ENCODE assay signal across 1 cellular context in the genomic region with DNA sequence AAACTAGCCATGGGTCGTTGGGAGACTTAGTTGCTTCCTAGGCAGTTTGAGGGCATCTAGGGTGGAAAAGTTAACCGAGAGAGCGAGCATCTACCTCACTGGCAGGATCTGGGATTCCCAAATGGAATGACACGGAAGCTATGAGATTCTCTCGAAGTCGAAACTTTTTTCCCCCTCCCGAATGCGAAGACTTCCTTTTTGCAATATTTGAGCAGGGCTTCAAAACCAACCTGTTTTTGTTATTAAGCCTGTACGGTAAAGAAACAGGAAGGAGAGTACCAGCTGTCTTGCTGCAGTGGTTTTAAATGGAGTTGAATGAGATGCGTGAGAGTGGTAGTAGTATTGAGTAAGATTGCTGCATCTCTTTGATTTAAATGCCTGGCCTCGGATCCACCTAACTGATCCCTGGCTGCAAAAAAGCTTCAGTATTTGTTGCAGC.
TF ChIP-seq lines count a peak whose summit lies in the region.

No MANE protein-coding gene starts in this region.

TF ChIP-seq in HepG2, 621 proteins besides CTCF, POLR2A, EP300 and RAD21 (continues in another document):
- TF ChIP-seq, protein P1, sequence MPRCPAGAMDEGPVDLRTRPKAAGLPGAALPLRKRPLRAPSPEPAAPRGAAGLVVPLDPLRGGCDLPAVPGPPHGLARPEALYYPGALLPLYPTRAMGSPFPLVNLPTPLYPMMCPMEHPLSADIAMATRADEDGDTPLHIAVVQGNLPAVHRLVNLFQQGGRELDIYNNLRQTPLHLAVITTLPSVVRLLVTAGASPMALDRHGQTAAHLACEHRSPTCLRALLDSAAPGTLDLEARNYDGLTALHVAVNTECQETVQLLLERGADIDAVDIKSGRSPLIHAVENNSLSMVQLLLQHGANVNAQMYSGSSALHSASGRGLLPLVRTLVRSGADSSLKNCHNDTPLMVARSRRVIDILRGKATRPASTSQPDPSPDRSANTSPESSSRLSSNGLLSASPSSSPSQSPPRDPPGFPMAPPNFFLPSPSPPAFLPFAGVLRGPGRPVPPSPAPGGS (CRISPR knock-in tag; IDR thresholded peaks at IDR 0.05), result no peak
- TF ChIP-seq, protein P2, sequence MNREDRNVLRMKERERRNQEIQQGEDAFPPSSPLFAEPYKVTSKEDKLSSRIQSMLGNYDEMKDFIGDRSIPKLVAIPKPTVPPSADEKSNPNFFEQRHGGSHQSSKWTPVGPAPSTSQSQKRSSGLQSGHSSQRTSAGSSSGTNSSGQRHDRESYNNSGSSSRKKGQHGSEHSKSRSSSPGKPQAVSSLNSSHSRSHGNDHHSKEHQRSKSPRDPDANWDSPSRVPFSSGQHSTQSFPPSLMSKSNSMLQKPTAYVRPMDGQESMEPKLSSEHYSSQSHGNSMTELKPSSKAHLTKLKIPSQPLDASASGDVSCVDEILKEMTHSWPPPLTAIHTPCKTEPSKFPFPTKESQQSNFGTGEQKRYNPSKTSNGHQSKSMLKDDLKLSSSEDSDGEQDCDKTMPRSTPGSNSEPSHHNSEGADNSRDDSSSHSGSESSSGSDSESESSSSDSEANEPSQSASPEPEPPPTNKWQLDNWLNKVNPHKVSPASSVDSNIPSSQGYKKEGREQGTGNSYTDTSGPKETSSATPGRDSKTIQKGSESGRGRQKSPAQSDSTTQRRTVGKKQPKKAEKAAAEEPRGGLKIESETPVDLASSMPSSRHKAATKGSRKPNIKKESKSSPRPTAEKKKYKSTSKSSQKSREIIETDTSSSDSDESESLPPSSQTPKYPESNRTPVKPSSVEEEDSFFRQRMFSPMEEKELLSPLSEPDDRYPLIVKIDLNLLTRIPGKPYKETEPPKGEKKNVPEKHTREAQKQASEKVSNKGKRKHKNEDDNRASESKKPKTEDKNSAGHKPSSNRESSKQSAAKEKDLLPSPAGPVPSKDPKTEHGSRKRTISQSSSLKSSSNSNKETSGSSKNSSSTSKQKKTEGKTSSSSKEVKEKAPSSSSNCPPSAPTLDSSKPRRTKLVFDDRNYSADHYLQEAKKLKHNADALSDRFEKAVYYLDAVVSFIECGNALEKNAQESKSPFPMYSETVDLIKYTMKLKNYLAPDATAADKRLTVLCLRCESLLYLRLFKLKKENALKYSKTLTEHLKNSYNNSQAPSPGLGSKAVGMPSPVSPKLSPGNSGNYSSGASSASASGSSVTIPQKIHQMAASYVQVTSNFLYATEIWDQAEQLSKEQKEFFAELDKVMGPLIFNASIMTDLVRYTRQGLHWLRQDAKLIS (CRISPR knock-in tag; IDR thresholded peaks at IDR 0.05), result no peak
- TF ChIP-seq, protein P3, sequence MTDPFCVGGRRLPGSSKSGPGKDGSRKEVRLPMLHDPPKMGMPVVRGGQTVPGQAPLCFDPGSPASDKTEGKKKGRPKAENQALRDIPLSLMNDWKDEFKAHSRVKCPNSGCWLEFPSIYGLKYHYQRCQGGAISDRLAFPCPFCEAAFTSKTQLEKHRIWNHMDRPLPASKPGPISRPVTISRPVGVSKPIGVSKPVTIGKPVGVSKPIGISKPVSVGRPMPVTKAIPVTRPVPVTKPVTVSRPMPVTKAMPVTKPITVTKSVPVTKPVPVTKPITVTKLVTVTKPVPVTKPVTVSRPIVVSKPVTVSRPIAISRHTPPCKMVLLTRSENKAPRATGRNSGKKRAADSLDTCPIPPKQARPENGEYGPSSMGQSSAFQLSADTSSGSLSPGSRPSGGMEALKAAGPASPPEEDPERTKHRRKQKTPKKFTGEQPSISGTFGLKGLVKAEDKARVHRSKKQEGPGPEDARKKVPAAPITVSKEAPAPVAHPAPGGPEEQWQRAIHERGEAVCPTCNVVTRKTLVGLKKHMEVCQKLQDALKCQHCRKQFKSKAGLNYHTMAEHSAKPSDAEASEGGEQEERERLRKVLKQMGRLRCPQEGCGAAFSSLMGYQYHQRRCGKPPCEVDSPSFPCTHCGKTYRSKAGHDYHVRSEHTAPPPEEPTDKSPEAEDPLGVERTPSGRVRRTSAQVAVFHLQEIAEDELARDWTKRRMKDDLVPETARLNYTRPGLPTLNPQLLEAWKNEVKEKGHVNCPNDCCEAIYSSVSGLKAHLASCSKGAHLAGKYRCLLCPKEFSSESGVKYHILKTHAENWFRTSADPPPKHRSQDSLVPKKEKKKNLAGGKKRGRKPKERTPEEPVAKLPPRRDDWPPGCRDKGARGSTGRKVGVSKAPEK (CRISPR knock-in tag; IDR thresholded peaks at IDR 0.05; ENCODE audit: borderline replicate concordance), result 0 out of 2 replicates have a peak, but pooled peaks have one; percentile 50
- TF ChIP-seq KLF13 (CRISPR knock-in tag; IDR thresholded peaks at IDR 0.05), result no peak
- no peak for TF ChIP-seq ZNF20 (CRISPR knock-in tag; IDR thresholded peaks at IDR 0.05)
- no peak; the same call in 1 of the 2 replicates for TF ChIP-seq MXD4 (CRISPR knock-in tag; IDR thresholded peaks at IDR 0.05)
- TF ChIP-seq FOXA1 (IDR thresholded peaks at IDR 0.05), result no peak
- no peak for TF ChIP-seq FOXA1 (CRISPR knock-in tag; IDR thresholded peaks at IDR 0.05)
- 0 out of 2 replicates have a peak, but pooled peaks have one; percentile 35 for TF ChIP-seq ZNF597 (CRISPR knock-in tag; IDR thresholded peaks at IDR 0.05)
- TF ChIP-seq, protein P4, sequence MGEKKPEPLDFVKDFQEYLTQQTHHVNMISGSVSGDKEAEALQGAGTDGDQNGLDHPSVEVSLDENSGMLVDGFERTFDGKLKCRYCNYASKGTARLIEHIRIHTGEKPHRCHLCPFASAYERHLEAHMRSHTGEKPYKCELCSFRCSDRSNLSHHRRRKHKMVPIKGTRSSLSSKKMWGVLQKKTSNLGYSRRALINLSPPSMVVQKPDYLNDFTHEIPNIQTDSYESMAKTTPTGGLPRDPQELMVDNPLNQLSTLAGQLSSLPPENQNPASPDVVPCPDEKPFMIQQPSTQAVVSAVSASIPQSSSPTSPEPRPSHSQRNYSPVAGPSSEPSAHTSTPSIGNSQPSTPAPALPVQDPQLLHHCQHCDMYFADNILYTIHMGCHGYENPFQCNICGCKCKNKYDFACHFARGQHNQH (CRISPR knock-in tag; IDR thresholded peaks at IDR 0.05), result no peak
- peak; percentile 17 for TF ChIP-seq ASH2L (IDR thresholded peaks at IDR 0.05; ENCODE audit: insufficient read length, low read depth, low read length)
- TF ChIP-seq ZFP41 (CRISPR knock-in tag; IDR thresholded peaks at IDR 0.05; ENCODE audit: borderline replicate concordance), result no peak
- no peak for TF ChIP-seq MZF1 (CRISPR knock-in tag; IDR thresholded peaks at IDR 0.05; ENCODE audit: borderline replicate concordance)
- TF ChIP-seq ZNF780A (CRISPR knock-in tag; IDR thresholded peaks at IDR 0.05), result 0 out of 2 replicates have a peak, but pooled peaks have one; percentile 47
- TF ChIP-seq ZBTB33 (CRISPR knock-in tag; IDR thresholded peaks at IDR 0.05), result no peak
- TF ChIP-seq ZFYVE20 (CRISPR knock-in tag; IDR thresholded peaks at IDR 0.05; ENCODE audit: borderline replicate concordance, low read depth), result no peak
- no peak for TF ChIP-seq ZNF180 (CRISPR knock-in tag; IDR thresholded peaks at IDR 0.05; ENCODE audit: borderline replicate concordance, low read depth)
- TF ChIP-seq MXD1 (CRISPR knock-in tag; IDR thresholded peaks at IDR 0.05), result no peak
- no peak for TF ChIP-seq AKAP8 (CRISPR knock-in tag; IDR thresholded peaks at IDR 0.05)
- TF ChIP-seq RELA (CRISPR knock-in tag; IDR thresholded peaks at IDR 0.05), result no peak
- no peak for TF ChIP-seq HNRNPLL (IDR thresholded peaks at IDR 0.05; ENCODE audit: low read depth, low read length, poor library complexity, severe bottlenecking)
- TF ChIP-seq ZNF614 (CRISPR knock-in tag; IDR thresholded peaks at IDR 0.05; ENCODE audit: borderline replicate concordance), result no peak
- TF ChIP-seq, protein P5, sequence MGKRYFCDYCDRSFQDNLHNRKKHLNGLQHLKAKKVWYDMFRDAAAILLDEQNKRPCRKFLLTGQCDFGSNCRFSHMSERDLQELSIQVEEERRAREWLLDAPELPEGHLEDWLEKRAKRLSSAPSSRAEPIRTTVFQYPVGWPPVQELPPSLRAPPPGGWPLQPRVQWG (CRISPR knock-in tag; IDR thresholded peaks at IDR 0.05; ENCODE audit: borderline replicate concordance, low read depth), result no peak
- no peak for TF ChIP-seq ZNF589 (CRISPR knock-in tag; conservative IDR thresholded peaks at IDR 0.05)
- TF ChIP-seq NFRKB (IDR thresholded peaks at IDR 0.05), result no peak
- no peak for TF ChIP-seq SNAPC5 (CRISPR knock-in tag; IDR thresholded peaks at IDR 0.05; ENCODE audit: borderline replicate concordance)
- no peak for TF ChIP-seq IKZF1 (IDR thresholded peaks at IDR 0.05)
- no peak for TF ChIP-seq NFATC3 (CRISPR knock-in tag; IDR thresholded peaks at IDR 0.05)
- TF ChIP-seq FUBP1 (CRISPR knock-in tag; IDR thresholded peaks at IDR 0.05; ENCODE audit: borderline replicate concordance), result no peak
- no peak for TF ChIP-seq NCOA5 (CRISPR knock-in tag; IDR thresholded peaks at IDR 0.05)
- no peak for TF ChIP-seq DMAP1 (CRISPR knock-in tag; IDR thresholded peaks at IDR 0.05)
- TF ChIP-seq SSRP1 (CRISPR knock-in tag; IDR thresholded peaks at IDR 0.05), result no peak
- TF ChIP-seq ZBTB42 (CRISPR knock-in tag; IDR thresholded peaks at IDR 0.05), result no peak
- peak; percentile 10; the same call in 1 of the 2 replicates for TF ChIP-seq RXRB (CRISPR knock-in tag; IDR thresholded peaks at IDR 0.05; ENCODE audit: borderline replicate concordance)
- TF ChIP-seq CENPX (CRISPR knock-in tag; IDR thresholded peaks at IDR 0.05), result no peak
- TF ChIP-seq ATF3 (CRISPR knock-in tag; IDR thresholded peaks at IDR 0.05), result no peak
- no peak for TF ChIP-seq ONECUT2 (CRISPR knock-in tag; IDR thresholded peaks at IDR 0.05)
- no peak for TF ChIP-seq ZNF710 (CRISPR knock-in tag; IDR thresholded peaks at IDR 0.05; ENCODE audit: borderline replicate concordance)
- no peak for TF ChIP-seq FOSL1 (CRISPR knock-in tag; IDR thresholded peaks at IDR 0.05; ENCODE audit: borderline replicate concordance)
- TF ChIP-seq CBX5 (CRISPR knock-in tag; IDR thresholded peaks at IDR 0.05; ENCODE audit: borderline replicate concordance), result no peak
- no peak for TF ChIP-seq NR2C2 (CRISPR knock-in tag; IDR thresholded peaks at IDR 0.05; ENCODE audit: borderline replicate concordance)
- TF ChIP-seq SIX4 (CRISPR knock-in tag; IDR thresholded peaks at IDR 0.05), result no peak
- no peak for TF ChIP-seq FOXC1 (CRISPR knock-in tag; IDR thresholded peaks at IDR 0.05; ENCODE audit: borderline replicate concordance)
- no peak for TF ChIP-seq ZNF75D (CRISPR knock-in tag; IDR thresholded peaks at IDR 0.05; ENCODE audit: borderline replicate concordance)
- TF ChIP-seq ZSCAN21 (CRISPR knock-in tag; IDR thresholded peaks at IDR 0.05; ENCODE audit: borderline replicate concordance), result no peak
